19 cellular contexts compared by ENCODE assay signal in the genomic region with DNA sequence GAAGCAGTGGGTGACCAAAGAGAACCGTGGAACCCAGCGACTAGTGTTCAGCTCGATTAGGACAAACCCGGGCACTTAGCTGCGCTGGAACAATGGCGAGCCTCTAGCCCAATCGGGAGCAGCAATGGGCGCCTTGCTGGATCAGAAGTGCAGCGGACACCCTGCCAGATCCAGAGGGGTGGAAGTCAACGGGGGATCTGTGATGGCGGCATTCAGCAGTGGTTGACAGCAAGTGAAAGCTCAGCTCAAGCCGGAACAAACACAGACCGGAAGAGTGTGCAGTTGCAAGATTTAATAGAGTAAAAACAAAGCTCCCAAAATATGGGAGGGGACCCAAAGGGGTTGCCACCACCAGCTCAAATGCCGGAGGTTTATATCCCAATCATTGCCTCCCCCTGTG.
A peak's percentile ranks its signal among the peaks of the same experiment; 100 is the strongest.
DNase-seq lines count a peak whose midpoint lies in the region; ATAC-seq lines count a peak whose summit lies in the region.
"Had no signal": no experiment of that assay in that cellular context is flagged by ENCODE, and none has a peak within 500 bp of the region (broad histone marks: within the 10 kb centered on the region; RNA-seq: fewer than 3 reads in every experiment).

No MANE protein-coding gene starts in this region.

- H3K4me3 ChIP-seq in SJCRH30: no peak overlapping the region
- H3K4me3 ChIP-seq: GM23248 had no signal

- H3K36me3 ChIP-seq in SJCRH30: no peaks in the 10 kb centered on the region

- in situ Hi-C loops in SK-MEL-5 (cut with HindIII; ENCODE audit: low pct_unique_long_range_greater_than_20kb, low sequenced_read_pairs): no loop called here

- no peaks in the 10 kb centered on the region for H3K9me3 ChIP-seq in SJCRH30 (replicated peaks)

- H3K27ac ChIP-seq in SJCRH30: no peak overlapping the region
- H3K27ac ChIP-seq: GM23248 had no signal

- ATAC-seq in GM21367 (IDR thresholded peaks at IDR 0.05; ENCODE audit: unreplicated experiment) (no peak), HG02610 (IDR thresholded peaks at IDR 0.05; ENCODE audit: unreplicated experiment) (no peak)

- H3K4me1 ChIP-seq in SJCRH30: no peaks in the 10 kb centered on the region

- 0 out of 2 replicates have a peak, but pooled peaks cover 2% of the 10 kb centered on the region for H3K27me3 ChIP-seq in SJCRH30

- DNase-seq in NCI-H748 (lab: John Stamatoyannopoulos, UW; ENCODE audit: unreplicated experiment) (peak; percentile 49), NCI-H748 treated with DMSO at 0.1 percent for 48 hours (lab: John Stamatoyannopoulos, UW) (no peak), NCI-H146 treated with DMSO at 0.1 percent for 48 hours (lab: John Stamatoyannopoulos, UW; ENCODE audit: unreplicated experiment) (peak; percentile 63), SK-MEL-5 (ENCODE audit: low read depth, low spot score) (peak; percentile 46), SJCRH30 (no peak), COLO668 (lab: John Stamatoyannopoulos, UW; ENCODE audit: unreplicated experiment) (no peak)
- DNase-seq: 8988T; CD4-positive, alpha-beta T cell; DND-41; GM23248; HCEC 1CT; NCI-H1092 treated with DMSO at 0.1 percent for 48 hours; NCI-H2029; NCI-H2171; NCI-H446 treated with DMSO at 0.1 percent for 48 hours; SW 1271; T-helper 2 cell had no signal

Comparison
In these comparisons a context has a peak if more than half of its experiments do, and no peak if none do; other contexts are left out.
1. DNase-seq: peak in NCI-H748 (single experiment), NCI-H146 treated with DMSO at 0.1 percent for 48 hours (single experiment) and SK-MEL-5 (single experiment); none in NCI-H748 treated with DMSO at 0.1 percent for 48 hours (single experiment), SJCRH30 (0 of 2) and COLO668 (single experiment).